In the genomic region with DNA sequence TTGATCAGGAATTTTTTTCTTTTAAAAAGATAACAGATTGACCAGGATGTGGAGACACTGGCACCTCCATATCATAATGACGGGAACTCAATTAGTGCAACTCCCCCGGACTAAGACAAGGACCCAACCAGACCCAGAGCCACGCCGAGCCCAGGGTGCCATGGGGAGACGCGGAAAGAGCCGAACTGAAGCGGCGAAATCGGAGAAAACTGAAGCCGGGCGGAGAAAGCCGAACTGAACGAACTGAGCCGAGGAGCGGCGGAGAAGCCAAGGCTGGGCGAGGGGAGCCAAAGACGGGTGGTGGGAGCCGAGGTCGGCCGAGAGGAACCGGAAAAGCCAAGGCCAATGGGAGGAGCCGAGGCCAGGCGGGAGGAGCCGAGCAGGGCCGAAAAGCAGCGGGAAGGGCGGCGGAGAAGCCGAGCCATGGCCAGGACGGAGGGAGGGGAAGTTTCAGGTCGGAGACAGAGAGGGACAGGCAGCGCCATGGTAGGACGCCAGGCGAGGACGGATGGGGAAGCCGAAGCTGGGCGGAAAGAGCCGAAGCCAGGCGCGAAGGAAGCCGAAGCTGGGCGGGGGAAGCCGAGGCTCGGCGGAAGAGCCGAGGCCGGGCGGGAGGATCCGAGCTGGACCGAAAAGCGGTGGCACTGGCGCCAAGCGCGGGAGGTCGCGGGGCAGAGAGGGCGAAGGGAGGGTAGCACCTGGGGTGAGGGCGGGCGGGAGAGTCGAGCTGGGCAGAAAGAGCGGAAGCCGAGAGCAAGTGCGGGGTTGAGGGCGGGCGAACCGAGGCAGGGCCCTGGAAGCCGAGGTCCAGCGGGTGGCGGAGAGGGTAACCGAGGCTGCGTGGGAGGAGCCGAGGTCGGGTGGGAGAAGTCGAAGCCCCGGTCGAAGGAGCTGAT, we compare ENCODE assay signal across 8 cellular contexts. TPM values are rescaled to one million over a fixed set of nuclear protein-coding genes. Genes with fewer than 3 reads are reported as not detected.
DNase-seq lines count a peak whose midpoint lies in the region; ATAC-seq, FAIRE-seq and TF ChIP-seq lines count a peak whose summit lies in the region.

No MANE protein-coding gene starts in this region.

- no peaks in the 10 kb centered on the region for H3K36me3 ChIP-seq in rectal smooth muscle tissue (ENCODE audit: control insufficient read depth, insufficient read depth, low read length)
- no peaks in the 10 kb centered on the region for H3K36me3 ChIP-seq in vagina

- TF ChIP-seq CTCF in astrocyte of the cerebellum (IDR thresholded peaks at IDR 0.05; ENCODE audit: low read depth, low read length, missing control alignments) (no peak), vagina (IDR thresholded peaks at IDR 0.05) (no peak)

- H3K27me3 ChIP-seq in rectal smooth muscle tissue (ENCODE audit: control insufficient read depth, insufficient read depth, low read length) (no peaks in the 10 kb centered on the region), vagina (no peaks in the 10 kb centered on the region)

- H3K4me3 ChIP-seq in astrocyte of the cerebellum (ENCODE audit: low read depth, low read length), result peak overlapping the region; percentile 62
- peak overlapping the region; percentile 95 for H3K4me3 ChIP-seq in rectal smooth muscle tissue (ENCODE audit: low read length)
- peak overlapping the region; percentile 64 to 68 for H3K4me3 ChIP-seq in vagina

- peak; percentile 98 for FAIRE-seq in GM18507 (lab: Jason Lieb, UNC)

- intact Hi-C loops in vagina (cut with DNase I), result loop anchor here (10.0 kb wide), 1 partner anchor 586 kb away; a partner anchor contains a TSS

- DNase-seq in GM18507 (ENCODE audit: extremely low spot score, insufficient read length, low read depth), result peak; percentile 78
- DNase-seq in NCI-H1930 (lab: John Stamatoyannopoulos, UW), result peak; percentile 77 to 86
- peak; percentile 81 for DNase-seq in T-helper 9 cell
- DNase-seq in astrocyte of the cerebellum (ENCODE audit: low read depth), result peak; percentile 82
- DNase-seq in hepatic stellate cell (ENCODE audit: low spot score), result peak; percentile 94
- peak in 1 of 2 donors; percentile 91 for DNase-seq in vagina (ENCODE audit: extremely low spot score in 2 of 2)

- H3K9ac ChIP-seq in rectal smooth muscle tissue (ENCODE audit: low read length), result peak overlapping the region; percentile 98

- ATAC-seq in HG02970 (IDR thresholded peaks at IDR 0.05; ENCODE audit: low FRiP score, unreplicated experiment), result peak; percentile 70

- H3K27ac ChIP-seq in rectal smooth muscle tissue (ENCODE audit: low read depth, low read length) (peak overlapping the region; percentile 96), vagina (peak overlapping the region; percentile 96)

- H3K4me1 ChIP-seq in rectal smooth muscle tissue (ENCODE audit: control insufficient read depth, insufficient read depth, low read length), result no peaks in the 10 kb centered on the region
- H3K4me1 ChIP-seq in vagina, result no peaks in the 10 kb centered on the region

- no peak for TF ChIP-seq POLR2A in vagina (IDR thresholded peaks at IDR 0.05)

- in situ Hi-C loops in astrocyte of the cerebellum (cut with HindIII; ENCODE audit: low sequenced_read_pairs), result no loop called here

- no peaks in the 10 kb centered on the region for H3K9me3 ChIP-seq in vagina

RNA-seq across cellular contexts. Expression of a gene that starts 29.4 kb away (rescaled TPM):
- total RNA-seq in vagina, result 10.1 TPM

RNA-seq across cellular contexts. Expression of a gene that starts 40.5 kb away (rescaled TPM):
- total RNA-seq in vagina, result not detected

RNA-seq across cellular contexts. Expression of a gene that starts 49.8 kb away (rescaled TPM):
- total RNA-seq in vagina, result not detected

RNA-seq across cellular contexts. Expression of a gene that starts 59.0 kb away (rescaled TPM):
- total RNA-seq in vagina, result not detected
